Comparison of ENCODE assay signal across 1 cellular context in the genomic region with DNA sequence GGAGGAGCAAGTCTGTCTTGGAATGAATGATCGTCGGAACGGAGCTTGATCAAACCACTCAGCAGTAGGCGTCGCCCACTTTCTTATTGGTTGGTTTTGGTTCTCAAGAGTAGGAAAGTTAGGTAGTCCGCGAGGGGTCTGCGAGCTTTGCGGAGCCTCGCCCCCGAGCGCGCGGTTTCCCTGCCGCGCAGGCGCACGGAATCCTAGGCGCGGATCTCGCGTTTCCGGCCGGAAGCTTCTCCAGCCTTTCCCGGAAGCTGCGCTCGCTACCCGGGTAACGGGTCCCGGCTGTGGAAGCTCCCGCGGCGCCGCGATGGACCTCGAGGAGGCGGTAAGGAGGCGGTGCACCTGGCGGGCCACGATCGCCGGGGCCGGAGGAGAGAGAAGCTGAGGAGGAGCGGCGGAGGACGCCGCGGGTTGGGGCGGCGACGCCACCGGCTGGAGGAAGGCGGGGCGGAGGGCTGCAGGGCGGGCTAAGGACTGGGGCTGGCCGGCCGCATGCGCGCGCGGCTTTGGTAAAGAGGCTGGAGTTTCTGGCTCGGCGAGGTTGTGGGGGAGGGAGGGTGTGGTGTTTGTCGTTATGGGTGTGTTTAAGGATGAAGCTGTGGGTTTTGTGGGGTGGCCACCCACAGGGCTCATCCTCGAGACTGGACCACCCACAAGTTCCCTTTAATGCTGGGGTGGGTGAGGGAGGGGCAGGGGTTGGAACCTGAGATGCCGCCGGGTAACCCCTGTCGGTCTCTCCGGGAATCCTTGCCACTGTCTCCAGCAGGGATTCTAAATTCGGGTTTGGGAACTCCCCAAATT.
TF ChIP-seq lines count a peak whose summit lies in the region.

A gene (plus strand): TSS at position 246 of the 807 bp plus-strand sequence. CDS start 68 bp downstream, at position 314.

TF ChIP-seq in SK-N-SH, 30 proteins besides CTCF, POLR2A, EP300 and RAD21 (continued from another document):
- peak; percentile 27 for TF ChIP-seq RFX5 (IDR thresholded peaks at IDR 0.05; ENCODE audit: low read length)
- TF ChIP-seq GATA2 (CRISPR knock-in tag; IDR thresholded peaks at IDR 0.05): peak; percentile 4; the same call in 1 of the 2 replicates
- peak; percentile 54; the same call in 1 of the 2 replicates for TF ChIP-seq MXI1 (IDR thresholded peaks at IDR 0.05; ENCODE audit: low read depth, low read length)
- peak; percentile 95; the same call in 1 of the 2 replicates for TF ChIP-seq SIN3A (IDR thresholded peaks at IDR 0.05; ENCODE audit: borderline replicate concordance, low read depth, low read length)
- TF ChIP-seq, protein P1, sequence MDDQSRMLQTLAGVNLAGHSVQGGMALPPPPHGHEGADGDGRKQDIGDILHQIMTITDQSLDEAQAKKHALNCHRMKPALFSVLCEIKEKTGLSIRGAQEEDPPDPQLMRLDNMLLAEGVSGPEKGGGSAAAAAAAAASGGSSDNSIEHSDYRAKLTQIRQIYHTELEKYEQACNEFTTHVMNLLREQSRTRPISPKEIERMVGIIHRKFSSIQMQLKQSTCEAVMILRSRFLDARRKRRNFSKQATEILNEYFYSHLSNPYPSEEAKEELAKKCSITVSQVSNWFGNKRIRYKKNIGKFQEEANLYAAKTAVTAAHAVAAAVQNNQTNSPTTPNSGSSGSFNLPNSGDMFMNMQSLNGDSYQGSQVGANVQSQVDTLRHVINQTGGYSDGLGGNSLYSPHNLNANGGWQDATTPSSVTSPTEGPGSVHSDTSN (IDR thresholded peaks at IDR 0.05): peak; percentile 61
- TF ChIP-seq TCF12 (IDR thresholded peaks at IDR 0.05): no peak; the same call in 1 of the 2 replicates
- no peak for TF ChIP-seq JUND (IDR thresholded peaks at IDR 0.05)
- TF ChIP-seq POLR2AphosphoS5 (IDR thresholded peaks at IDR 0.05; ENCODE audit: low read depth, low read length): peak; percentile 96
- TF ChIP-seq SMC3 (IDR thresholded peaks at IDR 0.05; ENCODE audit: low read depth, low read length): no peak; the same call in 1 of the 2 replicates
- TF ChIP-seq NRF1 (IDR thresholded peaks at IDR 0.05; ENCODE audit: low read depth, low read length): peak; percentile 89
- peak; percentile 74; the same call in 1 of the 2 replicates for TF ChIP-seq TAF1 (IDR thresholded peaks at IDR 0.05; ENCODE audit: borderline replicate concordance, low read depth, low read length)
- TF ChIP-seq FOSL2 (IDR thresholded peaks at IDR 0.05; ENCODE audit: borderline replicate concordance, low read depth): no peak
- peak; percentile 93 for TF ChIP-seq ELF1 (IDR thresholded peaks at IDR 0.05)
- TF ChIP-seq, protein P2, sequence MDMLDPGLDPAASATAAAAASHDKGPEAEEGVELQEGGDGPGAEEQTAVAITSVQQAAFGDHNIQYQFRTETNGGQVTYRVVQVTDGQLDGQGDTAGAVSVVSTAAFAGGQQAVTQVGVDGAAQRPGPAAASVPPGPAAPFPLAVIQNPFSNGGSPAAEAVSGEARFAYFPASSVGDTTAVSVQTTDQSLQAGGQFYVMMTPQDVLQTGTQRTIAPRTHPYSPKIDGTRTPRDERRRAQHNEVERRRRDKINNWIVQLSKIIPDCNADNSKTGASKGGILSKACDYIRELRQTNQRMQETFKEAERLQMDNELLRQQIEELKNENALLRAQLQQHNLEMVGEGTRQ (IDR thresholded peaks at IDR 0.05; ENCODE audit: borderline replicate concordance, low read depth, low read length): no peak
- peak; percentile 81 for TF ChIP-seq GABPA (IDR thresholded peaks at IDR 0.05; ENCODE audit: low read depth)
- TF ChIP-seq EZH2phosphoT487 (IDR thresholded peaks at IDR 0.05; ENCODE audit: borderline replicate concordance, low read depth): no peak
- TF ChIP-seq, protein P3, sequence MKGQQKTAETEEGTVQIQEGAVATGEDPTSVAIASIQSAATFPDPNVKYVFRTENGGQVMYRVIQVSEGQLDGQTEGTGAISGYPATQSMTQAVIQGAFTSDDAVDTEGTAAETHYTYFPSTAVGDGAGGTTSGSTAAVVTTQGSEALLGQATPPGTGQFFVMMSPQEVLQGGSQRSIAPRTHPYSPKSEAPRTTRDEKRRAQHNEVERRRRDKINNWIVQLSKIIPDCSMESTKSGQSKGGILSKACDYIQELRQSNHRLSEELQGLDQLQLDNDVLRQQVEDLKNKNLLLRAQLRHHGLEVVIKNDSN (IDR thresholded peaks at IDR 0.05; ENCODE audit: borderline replicate concordance, low read depth): peak; percentile 33; the same call in 1 of the 2 replicates
